15 cellular contexts compared by ENCODE assay signal in the genomic region with DNA sequence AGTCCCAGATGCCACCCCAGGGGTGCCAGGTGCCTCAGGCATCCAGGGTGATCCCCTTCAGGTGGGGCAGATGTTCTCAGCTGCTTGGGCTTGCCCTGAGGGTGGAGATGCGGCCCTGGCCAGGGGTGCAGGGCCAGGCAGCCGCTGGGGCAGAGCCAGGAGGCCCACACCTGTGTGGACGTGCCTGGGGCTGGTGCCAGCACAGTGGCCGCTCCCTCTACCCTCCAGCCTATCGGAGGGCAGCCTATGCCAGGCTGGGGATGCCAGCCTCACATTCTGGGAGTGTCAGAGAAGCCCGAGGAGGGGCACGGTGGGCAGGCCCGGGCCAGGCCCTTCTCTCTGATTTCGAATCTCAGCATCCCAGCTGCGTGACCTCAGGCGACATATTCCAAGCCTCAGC.
"Had no signal": no experiment of that assay in that cellular context is flagged by ENCODE, and none has a peak within 500 bp of the region (broad histone marks: within the 10 kb centered on the region; RNA-seq: fewer than 3 reads in every experiment).

No MANE protein-coding gene starts in this region.

- H3K27ac ChIP-seq: ascending aorta, heart left ventricle, neural progenitor cell, uterus had no signal

- H3K9me3 ChIP-seq: ascending aorta, heart left ventricle, uterus had no signal

- H3K4me1 Mint-ChIP-seq: activated naive CD8-positive, alpha-beta T cell treated with anti-CD3 and anti-CD28 coated beads, Interleukin-2, amount 50 U/mL, for 24 hours; stimulated activated naive B cell treated with anti-CD40 and anti-IgM and Interleukin-4, amounts not matched to agents 10 μg/mL and 1 μg/mL and 100 μg/mL, for 72 hours; T-helper 17 cell had no signal

- H3K4me1 ChIP-seq: ascending aorta, heart left ventricle, uterus had no signal

- H3K4me3 ChIP-seq: ascending aorta, heart left ventricle, neural progenitor cell, uterus had no signal

- H3K4me3 Mint-ChIP-seq: activated CD8-positive, alpha-beta T cell treated with anti-CD3 and anti-CD28 coated beads, Interleukin-2, amount 10 ng/mL, durations not matched to agents 7 days and 5 days; activated naive CD8-positive, alpha-beta T cell treated with anti-CD3 and anti-CD28 coated beads, Interleukin-2, amount 50 U/mL, for 24 hours; stimulated activated naive B cell treated with anti-CD40 and anti-IgM and Interleukin-4, amounts not matched to agents 10 μg/mL and 1 μg/mL and 100 μg/mL, for 72 hours; T-helper 17 cell; WTC11 had no signal

- H3K27me3 ChIP-seq: ascending aorta, uterus had no signal

- H3K9me3 Mint-ChIP-seq: activated naive CD8-positive, alpha-beta T cell treated with anti-CD3 and anti-CD28 coated beads, Interleukin-2, amount 50 U/mL, for 24 hours; neural progenitor cell; stimulated activated naive B cell treated with anti-CD40 and anti-IgM and Interleukin-4, amounts not matched to agents 10 μg/mL and 1 μg/mL and 100 μg/mL, for 72 hours; WTC11 had no signal

- H3K27ac Mint-ChIP-seq: activated CD8-positive, alpha-beta T cell treated with anti-CD3 and anti-CD28 coated beads, Interleukin-2, amount 10 ng/mL, durations not matched to agents 7 days and 5 days; activated naive CD8-positive, alpha-beta T cell treated with anti-CD3 and anti-CD28 coated beads, Interleukin-2, amount 50 U/mL, for 24 hours; stimulated activated naive B cell treated with anti-CD40 and anti-IgM and Interleukin-4, amounts not matched to agents 10 μg/mL and 1 μg/mL and 100 μg/mL, for 72 hours; T-helper 17 cell; WTC11 had no signal

- DNase-seq: activated CD4-positive, alpha-beta T cell treated with anti-CD3 and anti-CD28 coated beads for 48 hours; activated CD8-positive, alpha-beta memory T cell treated with anti-CD3 and anti-CD28 coated beads, Interleukin-2, amount 50 U/mL, for 48 hours; activated CD8-positive, alpha-beta T cell treated with anti-CD3 and anti-CD28 coated beads, Interleukin-2, amount 10 ng/mL, durations not matched to agents 7 days and 5 days; activated naive CD4-positive, alpha-beta T cell treated with Interleukin-2 at 50 U/mL for 16 hours; activated naive CD8-positive, alpha-beta T cell treated with anti-CD3 and anti-CD28 coated beads, Interleukin-2, amount 50 U/mL, for 24 hours; right cardiac atrium; stimulated activated naive B cell treated with anti-CD40 and anti-IgM and Interleukin-4, amounts not matched to agents 10 μg/mL and 1 μg/mL and 100 μg/mL, for 72 hours; substantia nigra; T-helper 17 cell; uterus had no signal

- H3K36me3 Mint-ChIP-seq: neural progenitor cell; stimulated activated naive B cell treated with anti-CD40 and anti-IgM and Interleukin-4, amounts not matched to agents 10 μg/mL and 1 μg/mL and 100 μg/mL, for 72 hours; WTC11 had no signal

- ATAC-seq: activated CD8-positive, alpha-beta T cell treated with anti-CD3 and anti-CD28 coated beads, Interleukin-2, amount 10 ng/mL, durations not matched to agents 7 days and 5 days; activated naive CD8-positive, alpha-beta T cell treated with anti-CD3 and anti-CD28 coated beads, Interleukin-2, amount 50 U/mL, for 24 hours; heart left ventricle; left lobe of liver; right cardiac atrium; stimulated activated naive B cell treated with anti-CD40 and anti-IgM and Interleukin-4, amounts not matched to agents 10 μg/mL and 1 μg/mL and 100 μg/mL, for 72 hours; T-helper 17 cell; WTC11 had no signal

- H3K36me3 ChIP-seq: ascending aorta, heart left ventricle, neural progenitor cell, uterus had no signal
